ENCODE assay signal across 1 cellular context in the genomic region with DNA sequence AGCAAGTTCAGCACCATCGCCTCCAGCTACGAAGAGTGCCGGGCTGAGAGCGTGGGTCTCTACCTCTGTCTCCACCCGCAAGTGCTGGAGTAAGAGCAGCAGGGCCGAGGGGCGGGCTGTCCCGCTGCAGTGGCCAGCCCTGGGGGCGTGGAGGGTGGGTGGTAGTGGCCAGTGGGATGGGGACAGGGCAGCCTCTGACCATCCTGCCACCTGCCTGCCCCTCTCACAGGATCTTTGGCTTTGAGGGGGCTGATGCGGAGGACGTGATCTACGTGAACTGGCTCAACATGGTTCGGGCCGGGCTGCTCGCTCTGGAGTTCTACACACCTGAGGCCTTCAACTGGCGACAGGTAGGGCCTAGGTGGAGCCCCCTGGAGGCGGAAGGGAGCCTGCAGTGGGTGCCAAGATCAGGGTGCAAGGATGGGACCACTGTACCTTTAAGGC.
TF ChIP-seq lines count a peak whose summit lies in the region.

No MANE protein-coding gene starts in this region.

TF ChIP-seq in H1, 55 proteins besides CTCF, POLR2A, EP300 and RAD21:
- TF ChIP-seq SIN3A (conservative IDR thresholded peaks at IDR 0.05 in 1 of 2, IDR thresholded peaks at IDR 0.05 in 1 of 2; ENCODE audit: low read depth in 1 of 2, low read length in 2 of 2) (0 out of 4 replicates have a peak, but pooled peaks of 1 of the 2 experiments have one; percentile 24), GABPA (IDR thresholded peaks at IDR 0.05; ENCODE audit: borderline replicate concordance, insufficient read depth, low read length) (no peak)
